Comparison of ENCODE assay signal across 16 cellular contexts in genomic region chr10:69455009-69455763, GRCh38. TPM values are rescaled to one million over a fixed set of nuclear protein-coding genes. Genes with fewer than 3 reads are reported as not detected.
"Had no signal": no experiment of that assay in that cellular context is flagged by ENCODE, and none has a peak within 500 bp of the region (broad histone marks: within the 10 kb centered on the region; RNA-seq: fewer than 3 reads in every experiment).

No MANE protein-coding gene starts in this region.

- H3K4me3 ChIP-seq: dorsolateral prefrontal cortex, pancreas, skin epidermis had no signal

- H3K27me3 ChIP-seq: brain microvascular endothelial cell, dorsolateral prefrontal cortex, pancreas had no signal

- H3K9me3 ChIP-seq: pancreas had no signal

- H3K27ac Mint-ChIP-seq: activated naive CD4-positive, alpha-beta T cell treated with anti-CD3 and anti-CD28 coated beads, Interleukin-2, amount 50 U/mL, for 72 hours; mesothelial cell of epicardium; T-helper 1 cell treated with Interleukin-12 subunit alpha and Interleukin-12 subunit beta and Interleukin-4 antibody, amounts not matched to agents 30 μg/mL and 1 μg/mL, for 36 hours had no signal

- ATAC-seq: activated naive CD4-positive, alpha-beta T cell treated with anti-CD3 and anti-CD28 coated beads, Interleukin-2, amount 50 U/mL, for 72 hours; pancreas; SK-N-SH treated with all-trans-retinoic acid at 6 μM for 48 hours had no signal

- H3K36me3 Mint-ChIP-seq: activated naive CD4-positive, alpha-beta T cell treated with anti-CD3 and anti-CD28 coated beads, Interleukin-2, amount 50 U/mL, for 72 hours; mesothelial cell of epicardium had no signal

- H3K4me3 Mint-ChIP-seq: mesothelial cell of epicardium; T-helper 1 cell treated with Interleukin-12 subunit alpha and Interleukin-12 subunit beta and Interleukin-4 antibody, amounts not matched to agents 30 μg/mL and 1 μg/mL, for 36 hours had no signal

- H3K9me3 Mint-ChIP-seq: activated naive CD4-positive, alpha-beta T cell treated with anti-CD3 and anti-CD28 coated beads, Interleukin-2, amount 50 U/mL, for 72 hours; mesothelial cell of epicardium; T-helper 1 cell treated with Interleukin-12 subunit alpha and Interleukin-12 subunit beta and Interleukin-4 antibody, amounts not matched to agents 30 μg/mL and 1 μg/mL, for 36 hours had no signal

- H3K36me3 ChIP-seq: brain microvascular endothelial cell, pancreas had no signal

- DNase-seq: activated CD4-positive, alpha-beta T cell treated with anti-CD3 and anti-CD28 coated beads, Interleukin-2, amount 50 U/mL, for 1 hour; activated effector memory CD4-positive, alpha-beta T cell treated with Interleukin-2 at 50 U/mL for 16 hours; activated T-cell treated with anti-CD3 and anti-CD28 coated beads, Interleukin-2, amount 50 U/mL, for 1 hour; amygdala; brain microvascular endothelial cell; dorsolateral prefrontal cortex; foreskin melanocyte; hippocampal formation; kidney glomerular epithelial cell; pancreas; retina had no signal

- H3K27ac ChIP-seq: brain microvascular endothelial cell, pancreas, skin epidermis had no signal

RNA-seq across cellular contexts. Expression of gene TACR2, which starts 38.5 kb away (rescaled TPM):
- total RNA-seq: mesothelial cell of epicardium had no signal
